8 cellular contexts compared by ENCODE assay signal in the genomic region with DNA sequence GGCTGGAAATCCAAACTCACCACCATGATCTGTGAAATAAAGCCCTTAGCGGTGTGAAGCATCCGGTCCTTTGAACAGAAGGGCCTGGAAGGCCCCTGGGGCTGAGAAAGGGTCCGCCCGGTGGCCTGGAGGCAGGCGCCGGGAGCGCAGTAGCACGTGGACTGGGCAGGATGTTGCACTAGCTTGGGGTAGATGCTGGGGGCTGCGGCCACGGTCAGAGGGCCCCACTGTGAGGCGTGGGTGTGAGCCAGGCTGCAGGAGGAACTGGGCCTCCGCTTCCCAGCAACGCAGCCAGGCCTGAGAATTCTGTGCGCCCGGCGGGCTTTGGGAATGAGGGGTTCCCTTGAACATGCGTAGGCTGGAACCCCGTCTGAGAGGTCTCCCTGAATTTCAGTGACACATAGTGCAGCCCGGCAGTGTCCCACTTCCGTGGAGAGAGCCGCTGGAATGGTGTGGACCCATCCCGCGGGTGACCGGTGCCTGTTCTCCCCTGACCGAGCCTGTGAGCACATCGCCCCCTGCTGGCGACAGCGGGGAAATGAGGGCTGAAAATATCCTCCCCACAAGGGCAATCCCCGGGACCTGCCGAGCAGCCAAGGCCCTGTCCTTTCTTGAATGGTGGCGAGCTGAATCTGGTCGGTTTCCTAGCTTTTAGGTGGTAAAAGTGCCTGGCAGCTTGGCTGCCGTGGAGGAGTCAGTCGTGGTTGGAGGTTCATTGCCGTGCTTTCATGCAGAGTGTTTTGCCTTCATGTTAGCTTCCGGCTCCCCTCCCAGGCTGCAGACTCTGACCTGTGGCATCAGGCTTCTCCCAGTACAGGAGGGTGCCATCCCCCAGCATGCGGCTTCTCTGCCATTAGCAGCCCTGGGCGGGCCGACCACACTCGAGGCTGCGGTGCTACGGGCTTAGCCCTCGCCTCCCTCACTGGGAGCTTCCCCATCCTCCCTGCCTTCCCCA. TPM values are rescaled to one million over a fixed set of nuclear protein-coding genes. Genes with fewer than 3 reads are reported as not detected.
DNase-seq lines count a peak whose midpoint lies in the region; ATAC-seq lines count a peak whose summit lies in the region.

No MANE protein-coding gene starts in this region.

- H3K9ac ChIP-seq in mesenchymal stem cell (ENCODE audit: low read length): no peak overlapping the region

- H3K27ac ChIP-seq in effector memory CD4-positive, alpha-beta T cell (ENCODE audit: insufficient read depth, low read length, poor library complexity, severe bottlenecking): no peak overlapping the region
- no peak overlapping the region for H3K27ac ChIP-seq in mesenchymal stem cell (ENCODE audit: low read length, poor library complexity, severe bottlenecking)

- no peak overlapping the region for H3K27ac Mint-ChIP-seq in activated CD4-positive, alpha-beta memory T cell treated with anti-CD3 and anti-CD28 coated beads, Interleukin-2, amount 10 ng/mL, durations not matched to agents 7 days and 5 days

- no peak overlapping the region for H2BK120ac ChIP-seq in mesenchymal stem cell (ENCODE audit: low read depth, low read length)

- no peak overlapping the region for H2BK15ac ChIP-seq in mesenchymal stem cell (ENCODE audit: low read depth, poor library complexity, severe bottlenecking)

- peak; percentile 56 for ATAC-seq in GM21825 (IDR thresholded peaks at IDR 0.05; ENCODE audit: unreplicated experiment)

- no peak overlapping the region for H2BK12ac ChIP-seq in mesenchymal stem cell (ENCODE audit: low read length in 2 of 2)

- H4K91ac ChIP-seq in mesenchymal stem cell (ENCODE audit: low read length): no peak overlapping the region

- CTCF ChIA-PET in activated CD4-positive, alpha-beta memory T cell treated with anti-CD3 and anti-CD28 coated beads, Interleukin-2, amount 10 ng/mL, durations not matched to agents 7 days and 5 days (lab: Charles Lee): interaction anchor here (0.6 to 8.4 kb wide), 28 partner anchors 9 to 1235 kb away, joined by 3 to 77 read pairs (median 3); partner anchors contain the start of gene ORC6

- no peaks in the 10 kb centered on the region for H3K4me1 ChIP-seq in effector memory CD4-positive, alpha-beta T cell (ENCODE audit: control insufficient read depth, insufficient read depth, low read length, poor library complexity, severe bottlenecking)
- no peaks in the 10 kb centered on the region for H3K4me1 ChIP-seq in mesenchymal stem cell (ENCODE audit: control insufficient read depth, insufficient read depth, low read depth, low read length)

- H3K79me1 ChIP-seq in mesenchymal stem cell (replicated peaks; ENCODE audit: low read length, poor library complexity, severe bottlenecking): no peaks in the 10 kb centered on the region

- H2BK5ac ChIP-seq in mesenchymal stem cell (ENCODE audit: low read depth, low read length, poor library complexity, severe bottlenecking): no peak overlapping the region

- H3K36me3 ChIP-seq in effector memory CD4-positive, alpha-beta T cell (ENCODE audit: control insufficient read depth, insufficient read depth, low read length): no peaks in the 10 kb centered on the region
- peaks cover 22 to 54% of the 10 kb centered on the region in 2 experiments for H3K36me3 ChIP-seq in mesenchymal stem cell (ENCODE audit: control insufficient read depth in 1 of 2, insufficient read depth in 2 of 2, low read depth in 1 of 2, low read length in 2 of 2)

- no peak overlapping the region for H3K4me2 ChIP-seq in mesenchymal stem cell (ENCODE audit: low read length, poor library complexity, severe bottlenecking)

- H3K9me3 Mint-ChIP-seq in activated CD4-positive, alpha-beta memory T cell treated with anti-CD3 and anti-CD28 coated beads, Interleukin-2, amount 10 ng/mL, durations not matched to agents 7 days and 5 days: no peaks in the 10 kb centered on the region

- H2AK5ac ChIP-seq in mesenchymal stem cell (ENCODE audit: low read length, severe bottlenecking): no peak overlapping the region

- POLR2A ChIA-PET in activated CD4-positive, alpha-beta memory T cell treated with anti-CD3 and anti-CD28 coated beads, Interleukin-2, amount 10 ng/mL, durations not matched to agents 7 days and 5 days (lab: Charles Lee): no interaction called here

- no peak overlapping the region for H3K4me3 Mint-ChIP-seq in activated CD4-positive, alpha-beta memory T cell treated with anti-CD3 and anti-CD28 coated beads, Interleukin-2, amount 10 ng/mL, durations not matched to agents 7 days and 5 days

- 74% methylated on average over 41 of the region's 43 CpGs for WGBS in mesenchymal stem cell

- no peaks in the 10 kb centered on the region for H3K9me3 ChIP-seq in effector memory CD4-positive, alpha-beta T cell (ENCODE audit: control insufficient read depth, low read length)
- no peaks in the 10 kb centered on the region for H3K9me3 ChIP-seq in mesenchymal stem cell (ENCODE audit: control insufficient read depth, low read length)

- H4K8ac ChIP-seq in mesenchymal stem cell (ENCODE audit: low read length): peak overlapping the region; percentile 53

- DNase-seq in EL (peak; percentile 62), MV-4-11 (lab: John Stamatoyannopoulos, UW) (peak; percentile 13), mesenchymal stem cell (peak; percentile 52), NCI-H2029 treated with DMSO at 0.1 percent for 48 hours (lab: John Stamatoyannopoulos, UW) (no peak)
- peak; percentile 75 for DNase-seq in activated CD4-positive, alpha-beta memory T cell treated with anti-CD3 and anti-CD28 coated beads, Interleukin-2, amount 10 ng/mL, durations not matched to agents 7 days and 5 days
- DNase-seq in effector memory CD4-positive, alpha-beta T cell: peak; percentile 21 to 43 (median 27)
- peak; percentile 22 to 30 for DNase-seq in stimulated activated CD8-positive, alpha-beta memory T cell treated with anti-CD3 and anti-CD28 coated beads, Interleukin-15, amount 100 ng/mL, for 48 hours (ENCODE audit: low read depth in 2 of 2)

- no peak overlapping the region for H3K23ac ChIP-seq in mesenchymal stem cell (ENCODE audit: low read length in 2 of 2)

- H3K36me3 Mint-ChIP-seq in activated CD4-positive, alpha-beta memory T cell treated with anti-CD3 and anti-CD28 coated beads, Interleukin-2, amount 10 ng/mL, durations not matched to agents 7 days and 5 days (ENCODE audit: low read depth): peaks cover 11% of the 10 kb centered on the region

- H3K27me3 ChIP-seq in effector memory CD4-positive, alpha-beta T cell (replicated peaks; ENCODE audit: control insufficient read depth, insufficient read depth, low read length, poor library complexity, severe bottlenecking): no peaks in the 10 kb centered on the region
- H3K27me3 ChIP-seq in mesenchymal stem cell (ENCODE audit: control insufficient read depth in 1 of 2, insufficient read depth in 1 of 2, low read length in 2 of 2): no peaks in the 10 kb centered on the region

- no peak overlapping the region for H3K4ac ChIP-seq in mesenchymal stem cell (ENCODE audit: low read depth in 1 of 2, low read length in 2 of 2)

- H2AFZ ChIP-seq in mesenchymal stem cell (ENCODE audit: low read depth, low read length): no peak overlapping the region

- H3K4me3 ChIP-seq in effector memory CD4-positive, alpha-beta T cell (ENCODE audit: insufficient read depth, low read depth, low read length, poor library complexity, severe bottlenecking): no peak overlapping the region
- no peak overlapping the region for H3K4me3 ChIP-seq in mesenchymal stem cell (ENCODE audit: insufficient read depth in 1 of 2, low read depth in 1 of 2, low read length in 2 of 2)

- H3K18ac ChIP-seq in mesenchymal stem cell (ENCODE audit: low read depth in 1 of 2, low read length in 2 of 2): no peak overlapping the region

- H3K4me1 Mint-ChIP-seq in activated CD4-positive, alpha-beta memory T cell treated with anti-CD3 and anti-CD28 coated beads, Interleukin-2, amount 10 ng/mL, durations not matched to agents 7 days and 5 days: peaks cover 1% of the 10 kb centered on the region

- no peaks in the 10 kb centered on the region for H3K27me3 Mint-ChIP-seq in activated CD4-positive, alpha-beta memory T cell treated with anti-CD3 and anti-CD28 coated beads, Interleukin-2, amount 10 ng/mL, durations not matched to agents 7 days and 5 days

- no peak overlapping the region for H3K14ac ChIP-seq in mesenchymal stem cell (ENCODE audit: low read length in 2 of 2)

RNA-seq across cellular contexts. Expression of gene DNAJA2, which starts 43.8 kb away (rescaled TPM):
- total RNA-seq in activated CD4-positive, alpha-beta memory T cell treated with anti-CD3 and anti-CD28 coated beads, Interleukin-2, amount 10 ng/mL, durations not matched to agents 7 days and 5 days: 10 to 100 TPM; 61.2 to 64.3 TPM
- 34.0 TPM for polyA plus RNA-seq in mesenchymal stem cell (2013, experiment 1 of 2)
- 34.4 TPM for polyA plus RNA-seq in mesenchymal stem cell (2013, experiment 2 of 2)

RNA-seq across cellular contexts. Expression of gene GPT2, which starts 45.5 kb away (rescaled TPM):
- total RNA-seq in activated CD4-positive, alpha-beta memory T cell treated with anti-CD3 and anti-CD28 coated beads, Interleukin-2, amount 10 ng/mL, durations not matched to agents 7 days and 5 days: 10 to 100 TPM; 15.0 to 15.2 TPM
- polyA plus RNA-seq in mesenchymal stem cell (2013, experiment 1 of 2): 6.0 TPM
- 6.8 TPM for polyA plus RNA-seq in mesenchymal stem cell (2013, experiment 2 of 2)
